ENCODE assay signal across 10 cellular contexts in the genomic region with DNA sequence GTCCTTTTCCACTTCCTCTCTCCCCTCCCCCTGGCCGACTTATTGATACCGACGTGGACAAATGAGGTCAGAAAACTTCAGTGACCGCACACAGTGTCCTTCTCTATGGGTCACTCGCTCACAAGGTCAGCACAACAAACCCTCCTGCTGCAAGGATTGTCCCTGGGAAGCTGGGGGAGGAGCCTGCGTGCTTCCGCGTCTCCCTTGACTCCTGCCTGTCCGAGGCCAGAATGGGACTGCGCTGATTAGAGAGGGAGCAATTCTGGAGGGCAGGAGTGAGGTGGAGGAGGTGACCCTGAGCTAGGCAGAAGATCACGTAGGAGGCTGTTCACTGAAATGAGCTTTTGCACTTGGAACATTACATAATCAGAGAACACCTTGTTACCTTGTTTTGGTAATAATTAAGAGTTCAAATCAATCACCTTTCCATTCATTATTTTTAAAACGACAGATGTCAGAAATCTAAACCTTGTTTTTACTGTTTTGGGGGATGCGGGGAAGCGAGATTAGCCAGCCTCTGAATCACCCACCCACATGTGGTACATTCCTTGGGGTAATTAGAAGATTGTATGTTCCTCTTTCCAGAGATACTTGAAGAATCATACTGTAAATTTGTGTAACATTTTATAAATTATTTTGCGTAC.
A peak's percentile ranks its signal among the peaks of the same experiment; 100 is the strongest.
DNase-seq lines count a peak whose midpoint lies in the region; ATAC-seq and TF ChIP-seq lines count a peak whose summit lies in the region.
"Had no signal": no experiment of that assay in that cellular context is flagged by ENCODE, and none has a peak within 500 bp of the region (broad histone marks: within the 10 kb centered on the region; RNA-seq: fewer than 3 reads in every experiment).

No MANE protein-coding gene starts in this region.

- no peaks in the 10 kb centered on the region for H3K9me3 ChIP-seq in CD8-positive, alpha-beta T cell (ENCODE audit: low read length)
- H3K9me3 ChIP-seq in PC-9 (ENCODE audit: insufficient read depth, low read depth) = no peaks in the 10 kb centered on the region
- H3K9me3 ChIP-seq in neural progenitor cell (ENCODE audit: low read depth) = no peaks in the 10 kb centered on the region

- H3K9me2 ChIP-seq in PC-9 (ENCODE audit: insufficient read depth) = no peaks in the 10 kb centered on the region

- H3K27me3 ChIP-seq in CD8-positive, alpha-beta T cell (ENCODE audit: insufficient read depth, low read length) = no peaks in the 10 kb centered on the region
- no peaks in the 10 kb centered on the region for H3K27me3 ChIP-seq in PC-9 (ENCODE audit: insufficient read depth, low read depth)
- H3K27me3 ChIP-seq in neural progenitor cell = peaks cover 95% of the 10 kb centered on the region

- H3K27me3 Mint-ChIP-seq in CD8-positive, alpha-beta T cell (ENCODE audit: low read depth) = peaks cover 7% of the 10 kb centered on the region
- H3K27me3 Mint-ChIP-seq in neural progenitor cell (ENCODE audit: insufficient read depth, low read depth) = peaks cover 60% of the 10 kb centered on the region

- H3K9ac ChIP-seq in neural progenitor cell = no peak overlapping the region

- CTCF ChIA-PET in CD8-positive, alpha-beta T cell (lab: Charles Lee) = interaction anchor here (1.3 to 1.9 kb wide), 2 partner anchors 9 to 17 kb away, joined by 3 to 7 read pairs; no protein-coding TSS in a partner anchor
- CTCF ChIA-PET in PC-9 (lab: Charles Lee) = no interaction called here

- peak overlapping the region; percentile 75 for H3K27ac ChIP-seq in CD8-positive, alpha-beta T cell (ENCODE audit: low read depth, low read length)
- H3K27ac ChIP-seq in PC-9 (peak overlapping the region; percentile 87), neural progenitor cell (no peak overlapping the region), caudate nucleus (ENCODE audit: low read depth, low read length) (no peak overlapping the region)

- TSS peak; percentile 59 for BruUV-seq in PC-9 (replicated peaks; lab: Mats Ljungman, UMichigan)

- H3K36me3 Mint-ChIP-seq in CD8-positive, alpha-beta T cell = peaks cover 16% of the 10 kb centered on the region
- no peaks in the 10 kb centered on the region for H3K36me3 Mint-ChIP-seq in neural progenitor cell
- H3K36me3 Mint-ChIP-seq: naive B cell had no signal

- no peak for ATAC-seq in CD8-positive, alpha-beta T cell
- ATAC-seq in Right ventricle myocardium superior (ENCODE audit: poor library complexity) (peak; percentile 81), GM19467 (IDR thresholded peaks at IDR 0.05; ENCODE audit: unreplicated experiment) (no peak), GM19397 (IDR thresholded peaks at IDR 0.05; ENCODE audit: unreplicated experiment) (no peak)

- no peaks in the 10 kb centered on the region for H3K36me3 ChIP-seq in CD8-positive, alpha-beta T cell (ENCODE audit: insufficient read depth, low read length)
- H3K36me3 ChIP-seq in PC-9 (ENCODE audit: low read depth) (no peaks in the 10 kb centered on the region), neural progenitor cell (no peaks in the 10 kb centered on the region)

- H3K4me1 Mint-ChIP-seq in CD8-positive, alpha-beta T cell (ENCODE audit: low read depth) = peaks cover 64% of the 10 kb centered on the region
- H3K4me1 Mint-ChIP-seq in neural progenitor cell = peaks cover 63% of the 10 kb centered on the region
- H3K4me1 Mint-ChIP-seq: naive B cell had no signal

- no peaks in the 10 kb centered on the region for H4K20me1 ChIP-seq in PC-9 (ENCODE audit: insufficient read depth)
- peaks cover 32% of the 10 kb centered on the region for H4K20me1 ChIP-seq in neural progenitor cell (ENCODE audit: low read depth)

- H3K4me2 ChIP-seq in PC-9 (peak overlapping the region; percentile 72), neural progenitor cell (peak overlapping the region; percentile 30)

- POLR2A ChIA-PET in CD8-positive, alpha-beta T cell (lab: Charles Lee) = interaction anchor here (1.2 to 3.0 kb wide), 5 partner anchors 10 to 65 kb away, joined by 3 to 7 read pairs (median 4); no protein-coding TSS in a partner anchor
- POLR2A ChIA-PET in PC-9 (lab: Charles Lee; ENCODE audit: unreplicated experiment) = interaction anchor here (0.8 to 0.9 kb wide), 2 partner anchors 65 to 120 kb away, joined by 5 to 6 read pairs; no protein-coding TSS in a partner anchor

- H3K79me2 ChIP-seq in PC-9 (ENCODE audit: low read depth) (peaks cover 11% of the 10 kb centered on the region; the same call in 1 of the 2 replicates), neural progenitor cell (ENCODE audit: low read depth) (no peaks in the 10 kb centered on the region)

- H3K9me3 Mint-ChIP-seq in CD8-positive, alpha-beta T cell = no peaks in the 10 kb centered on the region
- H3K9me3 Mint-ChIP-seq in neural progenitor cell = no peaks in the 10 kb centered on the region
- H3K9me3 Mint-ChIP-seq: activated naive CD4-positive, alpha-beta T cell treated with anti-CD3 and anti-CD28 coated beads, Interleukin-2, amount 10 ng/mL, durations not matched to agents 7 days and 5 days had no signal

- peak overlapping the region; percentile 51 for H3K4me3 ChIP-seq in CD8-positive, alpha-beta T cell (ENCODE audit: low read depth, low read length)
- peak overlapping the region; percentile 60 for H3K4me3 ChIP-seq in PC-9
- H3K4me3 ChIP-seq in neural progenitor cell = peak overlapping the region; percentile 16

- no peak for TF ChIP-seq CTCF in CD8-positive, alpha-beta T cell (IDR thresholded peaks at IDR 0.05)
- TF ChIP-seq CTCF in PC-9 (conservative IDR thresholded peaks at IDR 0.05) (no peak), neural progenitor cell (IDR thresholded peaks at IDR 0.05) (no peak)

- H3F3A ChIP-seq in PC-9 (ENCODE audit: insufficient read depth, low read depth) (peaks cover 7% of the 10 kb centered on the region; the same call in 1 of the 2 replicates), neural progenitor cell (ENCODE audit: low read depth) (peaks cover 12% of the 10 kb centered on the region)

- H2AFZ ChIP-seq in PC-9 (peak overlapping the region; percentile 87), neural progenitor cell (replicated peaks) (no peak overlapping the region)

- H3K4me3 Mint-ChIP-seq in CD8-positive, alpha-beta T cell = peak overlapping the region; percentile 91
- H3K4me3 Mint-ChIP-seq in neural progenitor cell = peak overlapping the region; percentile 83

- H3K27ac Mint-ChIP-seq in CD8-positive, alpha-beta T cell = peak overlapping the region; percentile 98
- H3K27ac Mint-ChIP-seq in neural progenitor cell = no peak overlapping the region

- no peak for DNase-seq in CD8-positive, alpha-beta T cell
- peak; percentile 48 to 55 for DNase-seq in PC-9
- peak; percentile 90 for DNase-seq in Right ventricle myocardium superior
- peak; percentile 77 for DNase-seq in neural progenitor cell (ENCODE audit: low spot score)
- DNase-seq in caudate nucleus (lab: John Stamatoyannopoulos, UW) = no peak
- no peak for DNase-seq in NCI-H2081 (lab: John Stamatoyannopoulos, UW)
- DNase-seq: activated naive CD4-positive, alpha-beta T cell treated with anti-CD3 and anti-CD28 coated beads, Interleukin-2, amount 10 ng/mL, durations not matched to agents 7 days and 5 days; naive B cell had no signal

- peaks cover 55% of the 10 kb centered on the region for H3K4me1 ChIP-seq in CD8-positive, alpha-beta T cell (ENCODE audit: insufficient read depth, low read length)
- H3K4me1 ChIP-seq in PC-9 (replicated peaks; ENCODE audit: insufficient read depth) = peaks cover 47% of the 10 kb centered on the region
- H3K4me1 ChIP-seq in neural progenitor cell = no peaks in the 10 kb centered on the region

- intact Hi-C loops in CD8-positive, alpha-beta T cell (cut with DNase I, micrococcal nuclease) = loop anchor here in 1 of 2 experiments (2.0 kb wide), 1 partner anchor 64 kb away; no protein-coding TSS in a partner anchor
- intact Hi-C loops in PC-9 (cut with micrococcal nuclease; ENCODE audit: unreplicated experiment) = loop anchor here (2.0 to 10.0 kb wide), 5 partner anchors 46 to 355 kb away; no protein-coding TSS in a partner anchor
- intact Hi-C loops in Right ventricle myocardium superior (cut with DNase I) = loop anchor here (2.0 to 5.0 kb wide), 3 partner anchors 80 to 212 kb away; a partner anchor contains a TSS

Comparison
In these comparisons a context has a peak if more than half of its experiments do, and no peak if none do; other contexts are left out.
1. DNase-seq: peak in PC-9 (2 of 2), Right ventricle myocardium superior (single experiment) and neural progenitor cell (single experiment); none in CD8-positive, alpha-beta T cell (0 of 7), caudate nucleus (0 of 61) and NCI-H2081 (0 of 2).
2. H3K27ac ChIP-seq: peak in CD8-positive, alpha-beta T cell (single experiment) and PC-9 (single experiment); none in neural progenitor cell (single experiment) and caudate nucleus (single experiment).
3. Peak in every context shown above with its lines, with median percentiles within 50 percentile points of each other: H3K4me3 ChIP-seq.